Comparison of ENCODE assay signal across 1 cellular context in the genomic region with DNA sequence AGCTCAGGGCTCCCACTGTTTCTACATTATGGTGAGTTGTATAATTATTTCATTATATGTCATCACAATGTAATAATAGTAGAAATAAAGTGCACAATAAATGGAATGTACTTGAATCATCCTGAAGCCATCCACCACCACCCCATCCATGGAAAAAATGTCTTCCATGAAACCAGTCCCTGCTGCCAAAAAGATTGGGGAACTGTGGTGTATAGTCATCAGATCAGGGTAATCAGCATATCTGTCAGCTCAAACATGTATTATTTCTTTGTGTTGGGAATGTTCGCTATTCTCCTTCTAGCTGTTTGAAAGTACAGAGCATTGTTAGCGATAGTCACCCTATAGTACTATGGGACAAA.
TF ChIP-seq lines count a peak whose summit lies in the region.

No MANE protein-coding gene starts in this region.

TF ChIP-seq in IMR-90, 13 proteins besides CTCF, POLR2A, EP300 and RAD21:
- TF ChIP-seq CHD1 (IDR thresholded peaks at IDR 0.05; ENCODE audit: low read depth, low read length) (no peak), USF2 (IDR thresholded peaks at IDR 0.05; ENCODE audit: low read depth, low read length) (no peak), FOS (IDR thresholded peaks at IDR 0.05; ENCODE audit: low read depth, low read length) (no peak), RCOR1 (IDR thresholded peaks at IDR 0.05; ENCODE audit: insufficient replicate concordance, low read length) (no peak), MAFK (IDR thresholded peaks at IDR 0.05; ENCODE audit: low read depth, low read length) (no peak), BHLHE40 (IDR thresholded peaks at IDR 0.05; ENCODE audit: low read depth, low read length) (no peak), CEBPB (IDR thresholded peaks at IDR 0.05; ENCODE audit: low read depth, low read length) (no peak), RFX5 (IDR thresholded peaks at IDR 0.05; ENCODE audit: low read depth, low read length) (no peak), NFE2L2 (IDR thresholded peaks at IDR 0.05; ENCODE audit: low read depth, low read length) (no peak), MAZ (IDR thresholded peaks at IDR 0.05; ENCODE audit: borderline replicate concordance, low read depth, low read length) (no peak), MXI1 (IDR thresholded peaks at IDR 0.05; ENCODE audit: borderline replicate concordance, low read depth, low read length) (no peak), SMC3 (IDR thresholded peaks at IDR 0.05; ENCODE audit: low read depth, low read length) (no peak)
- TF ChIP-seq, protein P1, sequence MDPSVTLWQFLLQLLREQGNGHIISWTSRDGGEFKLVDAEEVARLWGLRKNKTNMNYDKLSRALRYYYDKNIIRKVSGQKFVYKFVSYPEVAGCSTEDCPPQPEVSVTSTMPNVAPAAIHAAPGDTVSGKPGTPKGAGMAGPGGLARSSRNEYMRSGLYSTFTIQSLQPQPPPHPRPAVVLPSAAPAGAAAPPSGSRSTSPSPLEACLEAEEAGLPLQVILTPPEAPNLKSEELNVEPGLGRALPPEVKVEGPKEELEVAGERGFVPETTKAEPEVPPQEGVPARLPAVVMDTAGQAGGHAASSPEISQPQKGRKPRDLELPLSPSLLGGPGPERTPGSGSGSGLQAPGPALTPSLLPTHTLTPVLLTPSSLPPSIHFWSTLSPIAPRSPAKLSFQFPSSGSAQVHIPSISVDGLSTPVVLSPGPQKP (IDR thresholded peaks at IDR 0.05; ENCODE audit: borderline replicate concordance, low read depth, low read length): no peak
